ENCODE assay signal across 26 cellular contexts in genomic region chr7:96199421-96199820, GRCh38.
DNase-seq lines count a peak whose midpoint lies in the region; ATAC-seq, FAIRE-seq and TF ChIP-seq lines count a peak whose summit lies in the region.
"Had no signal": no experiment of that assay in that cellular context is flagged by ENCODE, and none has a peak within 500 bp of the region (broad histone marks: within the 10 kb centered on the region; RNA-seq: fewer than 3 reads in every experiment).

No MANE protein-coding gene starts in this region.

- H3K4me1 Mint-ChIP-seq in type B pancreatic cell (ENCODE audit: unreplicated experiment): peaks cover 13% of the 10 kb centered on the region
- H3K4me1 Mint-ChIP-seq: CD14-positive monocyte had no signal

- intact Hi-C loops in ascending aorta (cut with DNase I): no loop called here

- no peaks in the 10 kb centered on the region for H3K79me2 ChIP-seq in GM23248 (ENCODE audit: insufficient read depth)

- H3K4me3 Mint-ChIP-seq in type B pancreatic cell: no peak overlapping the region
- H3K4me3 Mint-ChIP-seq: CD14-positive monocyte had no signal

- in situ Hi-C loops in GM23248 (cut with MboI): no loop called here

- H3K9ac ChIP-seq in GM23248: no peak overlapping the region

- no peaks in the 10 kb centered on the region for H3K36me3 ChIP-seq in GM23248 (ENCODE audit: low read depth)
- H3K36me3 ChIP-seq in ascending aorta: no peaks in the 10 kb centered on the region
- H3K36me3 ChIP-seq: adrenal gland, pancreas, transverse colon had no signal

- peak overlapping the region; percentile 20 for H3K4me2 ChIP-seq in GM23248 (ENCODE audit: unreplicated experiment)
- H3K4me2 ChIP-seq: PC-9 had no signal

- H3K27ac ChIP-seq in GM23248 (no peak overlapping the region), ascending aorta (peak overlapping the region; percentile 10 to 15)
- H3K27ac ChIP-seq: adrenal gland, dorsolateral prefrontal cortex, pancreas, PC-9, spleen, transverse colon had no signal

- no peaks in the 10 kb centered on the region for H4K20me1 ChIP-seq in GM23248 (ENCODE audit: insufficient read depth)

- no peak for TF ChIP-seq POLR2A in H54 (IDR thresholded peaks at IDR 0.05; ENCODE audit: low read depth, low read length)

- H3K9me3 ChIP-seq in GM23248 (ENCODE audit: low read depth): no peaks in the 10 kb centered on the region
- no peaks in the 10 kb centered on the region for H3K9me3 ChIP-seq in ascending aorta
- H3K9me3 ChIP-seq: adrenal gland, pancreas, spleen, transverse colon had no signal

- H3K4me1 ChIP-seq in GM23248 (ENCODE audit: insufficient read depth) (peaks cover 21% of the 10 kb centered on the region), ascending aorta (peaks cover 0 to 12% of the 10 kb centered on the region in 2 donors)
- H3K4me1 ChIP-seq: adrenal gland, pancreas, spleen had no signal

- DNase-seq in GM23248 (peak; percentile 54), ascending aorta (ENCODE audit: low spot score in 2 of 2) (no peak), fibroblast of peridontal ligament (ENCODE audit: extremely low read depth) (peak; percentile 55), type B pancreatic cell (ENCODE audit: extremely low spot score, unreplicated experiment) (no peak), H54 (ENCODE audit: insufficient read length, low spot score) (no peak), GF-D8 (lab: John Stamatoyannopoulos, UW) (no peak)
- DNase-seq: activated CD4-positive, alpha-beta T cell treated with anti-CD3 and anti-CD28 coated beads for 48 hours; activated naive CD4-positive, alpha-beta T cell; activated T-cell treated with anti-CD3 and anti-CD28 coated beads, Interleukin-2, amount 50 U/mL, for 48 hours; adrenal gland; caudate nucleus; dorsolateral prefrontal cortex; kidney glomerular epithelial cell; NCI-H510A; NK-92 treated with Interleukin-12 subunit alpha and Interleukin-12 subunit beta, amount 100 ng/mL, for 24 hours; pancreas; PC-9; right cardiac atrium; SHP77; spleen; transverse colon had no signal

- TF ChIP-seq CTCF in ascending aorta (IDR thresholded peaks at IDR 0.05): no peak
- TF ChIP-seq CTCF in type B pancreatic cell (conservative IDR thresholded peaks at IDR 0.05): no peak

- no peak overlapping the region for H2AFZ ChIP-seq in GM23248
- H2AFZ ChIP-seq: PC-9 had no signal

- no peaks in the 10 kb centered on the region for H3K9me2 ChIP-seq in GM23248 (ENCODE audit: insufficient read depth)

- H3K27ac Mint-ChIP-seq in type B pancreatic cell: peak overlapping the region; percentile 14

- WGBS in GM23248 (ENCODE audit: low coverage in 1 of 2, low lambda C conversion rate in 2 of 2, missing lambda C conversion rate in 2 of 2), 2 experiments: 100% methylated on average over 1 of the region's 1 CpG

- H3K27me3 ChIP-seq in GM23248 (replicated peaks; ENCODE audit: insufficient read depth): no peaks in the 10 kb centered on the region
- no peaks in the 10 kb centered on the region for H3K27me3 ChIP-seq in ascending aorta
- H3K27me3 ChIP-seq: adrenal gland, dorsolateral prefrontal cortex, pancreas, spleen, transverse colon had no signal

- no peaks in the 10 kb centered on the region for H3F3A ChIP-seq in GM23248 (ENCODE audit: insufficient read depth)

- ATAC-seq in HG03139 (IDR thresholded peaks at IDR 0.05; ENCODE audit: unreplicated experiment): no peak
- ATAC-seq: HepG2, pancreas, right cardiac atrium had no signal

- H3K4me3 ChIP-seq in GM23248: no peak overlapping the region
- no peak overlapping the region for H3K4me3 ChIP-seq in ascending aorta
- H3K4me3 ChIP-seq: adrenal gland, dorsolateral prefrontal cortex, pancreas, PC-9, spleen, transverse colon had no signal

- H3K9me3 Mint-ChIP-seq in type B pancreatic cell: no peaks in the 10 kb centered on the region
- H3K9me3 Mint-ChIP-seq: CD14-positive monocyte had no signal

- FAIRE-seq in H54 (lab: Jason Lieb, UNC): no peak
- FAIRE-seq: GM12892, H1, HepG2 had no signal

- peaks cover 11% of the 10 kb centered on the region for H3K36me3 Mint-ChIP-seq in type B pancreatic cell

- H3K27me3 Mint-ChIP-seq in type B pancreatic cell: no peaks in the 10 kb centered on the region

Comparison
In these comparisons a context has a peak if more than half of its experiments do, and no peak if none do; other contexts are left out.
1. DNase-seq: peak in GM23248 (single experiment) and fibroblast of peridontal ligament (single experiment); none in ascending aorta (0 of 2), type B pancreatic cell (single experiment), H54 (single experiment) and GF-D8 (single experiment).